8 cellular contexts compared by ENCODE assay signal in the genomic region with DNA sequence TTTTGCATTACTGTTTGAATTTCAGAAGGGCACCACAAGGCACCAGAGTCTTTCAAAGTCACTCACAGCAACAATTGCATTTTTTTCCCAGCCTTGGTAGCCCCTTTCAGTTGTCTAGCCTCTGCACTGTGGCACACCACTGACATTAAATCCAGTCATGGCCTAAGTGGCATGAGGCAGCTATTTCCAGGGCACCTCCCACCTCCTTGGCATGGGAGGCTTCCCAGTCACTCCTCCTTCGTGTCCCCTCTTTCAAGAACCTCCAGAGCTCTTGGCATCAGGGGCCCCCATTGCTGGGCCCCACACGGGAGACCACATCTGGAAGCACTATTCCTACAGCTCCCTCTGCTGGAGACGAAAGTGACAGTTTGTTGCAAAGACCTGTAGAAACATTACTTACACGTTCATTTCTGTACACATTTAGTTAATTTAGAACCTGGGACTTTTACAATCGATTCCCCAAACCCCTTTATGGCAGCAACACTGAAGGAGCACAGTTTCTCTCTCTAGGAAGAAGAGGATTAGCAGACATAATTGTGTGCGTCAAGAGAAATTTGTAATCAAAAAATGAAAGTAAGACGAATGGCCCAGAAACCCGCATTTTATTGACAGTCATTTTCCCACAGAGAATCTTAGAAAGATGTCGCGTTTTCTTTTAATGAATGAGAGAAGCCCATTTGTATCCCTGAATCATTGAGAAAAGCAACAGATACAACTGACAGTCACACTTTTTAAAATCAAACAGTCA. TPM values are rescaled to one million over a fixed set of nuclear protein-coding genes. Genes with fewer than 3 reads are reported as not detected.
DNase-seq lines count a peak whose midpoint lies in the region; TF ChIP-seq lines count a peak whose summit lies in the region.

No MANE protein-coding gene starts in this region.

- peaks cover 17% of the 10 kb centered on the region for H3K4me1 Mint-ChIP-seq in type B pancreatic cell (ENCODE audit: unreplicated experiment)

- intact Hi-C loops in esophagus muscularis mucosa (cut with DNase I) = no loop called here
- intact Hi-C loops in vagina (cut with DNase I) = no loop called here

- H3K36me3 ChIP-seq in esophagus muscularis mucosa = peaks cover 31 to 64% (median 51%) of the 10 kb centered on the region in 4 donors
- H3K36me3 ChIP-seq in vagina = peaks cover 0 to 44% of the 10 kb centered on the region in 2 donors

- H3K27me3 ChIP-seq in esophagus muscularis mucosa = peaks cover 0 to 2% (median 0%) of the 10 kb centered on the region in 4 donors
- no peaks in the 10 kb centered on the region for H3K27me3 ChIP-seq in vagina

- H3K27ac Mint-ChIP-seq in type B pancreatic cell = no peak overlapping the region

- WGBS in esophagus muscularis mucosa = 68% methylated on average over 10 of the region's 10 CpGs

- no peak for TF ChIP-seq EP300 in esophagus muscularis mucosa (IDR thresholded peaks at IDR 0.05)

- H3K27ac ChIP-seq in esophagus muscularis mucosa (replicated peaks in 1 of 4) (peak overlapping the region in 1 of 4 donors; percentile 48), vagina (no peak overlapping the region)

- peak; percentile 29 for DNase-seq in stimulated activated CD4-positive, alpha-beta T cell treated with anti-CD3 and anti-CD28 coated beads, Interleukin-1b, Interleukin-23, amount 100 ng/mL, for 48 hours
- no peak for DNase-seq in stimulated activated CD4-positive, alpha-beta T cell treated with anti-CD3 and anti-CD28 coated beads, Interleukin-2, amount 100 ng/mL, for 48 hours
- DNase-seq in OCI-M1 (lab: John Stamatoyannopoulos, UW) (peak; percentile 49), esophagus muscularis mucosa (ENCODE audit: extremely low spot score) (no peak), type B pancreatic cell (ENCODE audit: extremely low spot score, unreplicated experiment) (no peak), NCI-H2107 treated with DMSO at 0.1 percent for 48 hours (lab: John Stamatoyannopoulos, UW; ENCODE audit: unreplicated experiment) (no peak), vagina (ENCODE audit: extremely low spot score in 2 of 2) (no peak), inferior parietal cortex (ENCODE audit: extremely low spot score) (no peak)

- no peaks in the 10 kb centered on the region for H3K9me3 ChIP-seq in esophagus muscularis mucosa
- H3K9me3 ChIP-seq in vagina = no peaks in the 10 kb centered on the region

- H3K36me3 Mint-ChIP-seq in type B pancreatic cell = peaks cover 30% of the 10 kb centered on the region

- H3K27me3 Mint-ChIP-seq in type B pancreatic cell = peaks cover 35% of the 10 kb centered on the region

- TF ChIP-seq POLR2A in esophagus muscularis mucosa (IDR thresholded peaks at IDR 0.05; ENCODE audit: low read depth) (no peak), vagina (IDR thresholded peaks at IDR 0.05) (no peak)

- H3K4me1 ChIP-seq in esophagus muscularis mucosa (peaks cover 4 to 29% (median 23%) of the 10 kb centered on the region in 4 donors), vagina (peaks cover 9% of the 10 kb centered on the region)

- H3K9me3 Mint-ChIP-seq in type B pancreatic cell = no peaks in the 10 kb centered on the region

- no peak overlapping the region for H3K4me3 Mint-ChIP-seq in type B pancreatic cell

- TF ChIP-seq CTCF in esophagus muscularis mucosa (IDR thresholded peaks at IDR 0.05) (peak in 2 of 3 experiments; percentile 33 to 52), type B pancreatic cell (conservative IDR thresholded peaks at IDR 0.05) (peak; percentile 74), vagina (IDR thresholded peaks at IDR 0.05) (no peak)

- H3K4me3 ChIP-seq in esophagus muscularis mucosa (no peak overlapping the region), vagina (no peak overlapping the region)

RNA-seq across cellular contexts. Expression of gene CHD5, which starts 5.7 kb away (rescaled TPM):
- 10 to 100 TPM in 2 of 4 donors, 1 to 10 TPM in 2; 5.5 to 16.9 (median 12.0) TPM for total RNA-seq in esophagus muscularis mucosa
- total RNA-seq in type B pancreatic cell (ENCODE audit: low replicate concordance) = 0.70 and 3.0 TPM in 2 replicates
- 2.0 TPM for total RNA-seq in vagina

RNA-seq across cellular contexts. Expression of gene RPL22, which starts 13.6 kb away (rescaled TPM):
- total RNA-seq in esophagus muscularis mucosa (100 to 1,000 TPM; 150 to 225 (median 218) TPM), type B pancreatic cell (ENCODE audit: low replicate concordance) (499 and 541 TPM in 2 replicates), vagina (154 TPM)

RNA-seq across cellular contexts. Expression of gene RNF207, which starts 20.1 kb away (rescaled TPM):
- 10 to 100 TPM; 10.8 to 43.2 (median 20.2) TPM for total RNA-seq in esophagus muscularis mucosa
- 34.5 and 37.0 TPM in 2 replicates for total RNA-seq in type B pancreatic cell (ENCODE audit: low replicate concordance)
- 19.4 TPM for total RNA-seq in vagina

RNA-seq across cellular contexts. Expression of gene ICMT, which starts 50.0 kb away (rescaled TPM):
- total RNA-seq in esophagus muscularis mucosa (10 to 100 TPM; 60.0 to 89.5 (median 77.8) TPM), type B pancreatic cell (ENCODE audit: low replicate concordance) (56.6 and 63.5 TPM in 2 replicates), vagina (43.2 TPM)

RNA-seq across cellular contexts. Expression of gene HES3, which starts 58.2 kb away (rescaled TPM):
- total RNA-seq in esophagus muscularis mucosa (not detected), type B pancreatic cell (ENCODE audit: low replicate concordance) (not detected in 2 replicates), vagina (not detected)

Comparison
In these comparisons a context has a peak if more than half of its experiments do, and no peak if none do; other contexts are left out.
1. DNase-seq: peak in stimulated activated CD4-positive, alpha-beta T cell treated with anti-CD3 and anti-CD28 coated beads, Interleukin-1b, Interleukin-23, amount 100 ng/mL, for 48 hours (single experiment) and OCI-M1 (single experiment); none in stimulated activated CD4-positive, alpha-beta T cell treated with anti-CD3 and anti-CD28 coated beads, Interleukin-2, amount 100 ng/mL, for 48 hours (0 of 2), esophagus muscularis mucosa (single experiment), type B pancreatic cell (single experiment), NCI-H2107 treated with DMSO at 0.1 percent for 48 hours (single experiment), vagina (0 of 2) and inferior parietal cortex (single experiment).
2. CTCF ChIP-seq: peak in esophagus muscularis mucosa (2 of 3) and type B pancreatic cell (single experiment); none in vagina (0 of 3).